ENCODE assay signal across 1 cellular context in the genomic region with DNA sequence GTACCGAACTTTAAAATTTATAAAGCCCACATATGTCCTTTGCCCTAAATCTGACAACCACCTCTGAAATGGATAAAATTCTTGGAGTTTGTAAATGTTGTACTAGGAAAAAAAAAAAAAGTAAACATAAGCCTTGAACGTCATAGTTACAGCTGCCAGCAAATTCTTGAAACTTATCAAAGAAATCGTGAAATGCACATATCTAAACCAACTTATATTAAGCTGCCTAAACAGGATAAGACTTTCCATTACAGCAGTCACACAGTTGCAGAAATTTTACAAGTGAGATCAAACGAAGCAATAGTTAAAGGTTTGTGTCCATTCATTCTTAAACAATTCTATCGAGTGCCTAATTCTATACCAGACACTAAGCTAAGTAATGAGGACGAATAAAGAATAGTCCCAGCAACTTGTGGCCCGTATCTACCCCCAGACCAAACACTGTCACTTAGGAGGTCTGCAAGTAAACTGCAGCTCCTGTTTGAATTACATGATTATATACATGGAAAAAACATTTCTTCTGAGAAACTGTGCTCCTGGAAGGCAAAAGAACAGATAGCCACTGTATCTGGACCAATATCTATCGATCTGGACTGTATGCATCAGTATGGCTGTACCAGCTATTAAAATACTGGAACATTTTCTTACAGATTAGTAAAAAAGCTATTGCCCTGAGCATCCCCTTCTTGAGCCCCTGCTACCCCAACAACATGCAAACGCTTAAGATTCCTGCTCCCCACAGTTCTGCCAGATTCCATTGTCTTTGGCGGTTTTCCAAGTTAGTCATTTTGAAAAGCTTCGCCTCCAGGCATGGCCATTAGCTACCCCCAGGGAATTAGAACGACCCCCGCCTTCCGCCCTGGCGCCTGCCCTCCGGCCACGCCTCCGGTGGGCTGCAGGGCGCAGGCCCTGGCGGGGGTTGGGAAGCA.
A peak's percentile ranks its signal among the peaks of the same experiment; 100 is the strongest.
TF ChIP-seq lines count a peak whose summit lies in the region.

No MANE protein-coding gene starts in this region.

TF ChIP-seq in HEK293, 187 proteins besides CTCF, POLR2A, EP300 and RAD21 (continued from another document):
- TF ChIP-seq, protein P1, sequence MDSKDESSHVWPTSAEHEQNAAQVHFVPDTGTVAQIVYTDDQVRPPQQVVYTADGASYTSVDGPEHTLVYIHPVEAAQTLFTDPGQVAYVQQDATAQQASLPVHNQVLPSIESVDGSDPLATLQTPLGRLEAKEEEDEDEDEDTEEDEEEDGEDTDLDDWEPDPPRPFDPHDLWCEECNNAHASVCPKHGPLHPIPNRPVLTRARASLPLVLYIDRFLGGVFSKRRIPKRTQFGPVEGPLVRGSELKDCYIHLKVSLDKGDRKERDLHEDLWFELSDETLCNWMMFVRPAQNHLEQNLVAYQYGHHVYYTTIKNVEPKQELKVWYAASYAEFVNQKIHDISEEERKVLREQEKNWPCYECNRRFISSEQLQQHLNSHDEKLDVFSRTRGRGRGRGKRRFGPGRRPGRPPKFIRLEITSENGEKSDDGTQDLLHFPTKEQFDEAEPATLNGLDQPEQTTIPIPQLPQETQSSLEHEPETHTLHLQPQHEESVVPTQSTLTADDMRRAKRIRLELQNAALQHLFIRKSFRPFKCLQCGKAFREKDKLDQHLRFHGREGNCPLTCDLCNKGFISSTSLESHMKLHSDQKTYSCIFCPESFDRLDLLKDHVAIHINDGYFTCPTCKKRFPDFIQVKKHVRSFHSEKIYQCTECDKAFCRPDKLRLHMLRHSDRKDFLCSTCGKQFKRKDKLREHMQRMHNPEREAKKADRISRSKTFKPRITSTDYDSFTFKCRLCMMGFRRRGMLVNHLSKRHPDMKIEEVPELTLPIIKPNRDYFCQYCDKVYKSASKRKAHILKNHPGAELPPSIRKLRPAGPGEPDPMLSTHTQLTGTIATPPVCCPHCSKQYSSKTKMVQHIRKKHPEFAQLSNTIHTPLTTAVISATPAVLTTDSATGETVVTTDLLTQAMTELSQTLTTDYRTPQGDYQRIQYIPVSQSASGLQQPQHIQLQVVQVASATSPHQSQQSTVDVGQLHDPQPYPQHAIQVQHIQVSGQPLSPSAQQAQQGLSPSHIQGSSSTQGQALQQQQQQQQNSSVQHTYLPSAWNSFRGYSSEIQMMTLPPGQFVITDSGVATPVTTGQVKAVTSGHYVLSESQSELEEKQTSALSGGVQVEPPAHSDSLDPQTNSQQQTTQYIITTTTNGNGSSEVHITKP (tag by site-specific recombination; IDR thresholded peaks at IDR 0.05): 0 out of 2 replicates have a peak, but pooled peaks have one; percentile 19
- TF ChIP-seq KLF10 (tag by site-specific recombination; IDR thresholded peaks at IDR 0.05) (no peak), ZNF792 (tag by site-specific recombination; IDR thresholded peaks at IDR 0.05) (no peak), ZNF426 (tag by site-specific recombination; IDR thresholded peaks at IDR 0.05) (no peak), FEZF1 (tag by site-specific recombination; IDR thresholded peaks at IDR 0.05) (peak; percentile 67), ZBTB7A (tag by site-specific recombination; IDR thresholded peaks at IDR 0.05; ENCODE audit: low read depth) (no peak), GLIS2 (tag by site-specific recombination; IDR thresholded peaks at IDR 0.05) (peak; percentile 60; the same call in 1 of the 2 replicates), SP3 (tag by site-specific recombination; IDR thresholded peaks at IDR 0.05) (no peak), GLIS1 (tag by site-specific recombination; IDR thresholded peaks at IDR 0.05) (peak; percentile 35), ZIC2 (tag by site-specific recombination; IDR thresholded peaks at IDR 0.05) (no peak), SCRT1 (tag by site-specific recombination; IDR thresholded peaks at IDR 0.05; ENCODE audit: borderline replicate concordance) (no peak), ZNF768 (tag by site-specific recombination; IDR thresholded peaks at IDR 0.05) (no peak), ZNF510 (tag by site-specific recombination; IDR thresholded peaks at IDR 0.05; ENCODE audit: insufficient replicate concordance) (no peak), HOXA7 (CRISPR knock-in tag; IDR thresholded peaks at IDR 0.05; ENCODE audit: borderline replicate concordance) (no peak), ZFHX2 (tag by site-specific recombination; conservative IDR thresholded peaks at IDR 0.05) (peak; percentile 72), ZNF473 (tag by site-specific recombination; IDR thresholded peaks at IDR 0.05) (no peak), YY1 (tag by site-specific recombination; IDR thresholded peaks at IDR 0.05) (no peak), ZBTB8A (tag by site-specific recombination; IDR thresholded peaks at IDR 0.05) (peak; percentile 69), BCL11B (tag by site-specific recombination; IDR thresholded peaks at IDR 0.05; ENCODE audit: low read depth) (no peak)
- TF ChIP-seq, protein P2, sequence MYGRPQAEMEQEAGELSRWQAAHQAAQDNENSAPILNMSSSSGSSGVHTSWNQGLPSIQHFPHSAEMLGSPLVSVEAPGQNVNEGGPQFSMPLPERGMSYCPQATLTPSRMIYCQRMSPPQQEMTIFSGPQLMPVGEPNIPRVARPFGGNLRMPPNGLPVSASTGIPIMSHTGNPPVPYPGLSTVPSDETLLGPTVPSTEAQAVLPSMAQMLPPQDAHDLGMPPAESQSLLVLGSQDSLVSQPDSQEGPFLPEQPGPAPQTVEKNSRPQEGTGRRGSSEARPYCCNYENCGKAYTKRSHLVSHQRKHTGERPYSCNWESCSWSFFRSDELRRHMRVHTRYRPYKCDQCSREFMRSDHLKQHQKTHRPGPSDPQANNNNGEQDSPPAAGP (tag by site-specific recombination; IDR thresholded peaks at IDR 0.05): no peak
- TF ChIP-seq, protein P3, sequence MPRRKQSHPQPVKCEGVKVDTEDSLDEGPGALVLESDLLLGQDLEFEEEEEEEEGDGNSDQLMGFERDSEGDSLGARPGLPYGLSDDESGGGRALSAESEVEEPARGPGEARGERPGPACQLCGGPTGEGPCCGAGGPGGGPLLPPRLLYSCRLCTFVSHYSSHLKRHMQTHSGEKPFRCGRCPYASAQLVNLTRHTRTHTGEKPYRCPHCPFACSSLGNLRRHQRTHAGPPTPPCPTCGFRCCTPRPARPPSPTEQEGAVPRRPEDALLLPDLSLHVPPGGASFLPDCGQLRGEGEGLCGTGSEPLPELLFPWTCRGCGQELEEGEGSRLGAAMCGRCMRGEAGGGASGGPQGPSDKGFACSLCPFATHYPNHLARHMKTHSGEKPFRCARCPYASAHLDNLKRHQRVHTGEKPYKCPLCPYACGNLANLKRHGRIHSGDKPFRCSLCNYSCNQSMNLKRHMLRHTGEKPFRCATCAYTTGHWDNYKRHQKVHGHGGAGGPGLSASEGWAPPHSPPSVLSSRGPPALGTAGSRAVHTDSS (tag by site-specific recombination; IDR thresholded peaks at IDR 0.05): no peak
- TF ChIP-seq, protein P4, sequence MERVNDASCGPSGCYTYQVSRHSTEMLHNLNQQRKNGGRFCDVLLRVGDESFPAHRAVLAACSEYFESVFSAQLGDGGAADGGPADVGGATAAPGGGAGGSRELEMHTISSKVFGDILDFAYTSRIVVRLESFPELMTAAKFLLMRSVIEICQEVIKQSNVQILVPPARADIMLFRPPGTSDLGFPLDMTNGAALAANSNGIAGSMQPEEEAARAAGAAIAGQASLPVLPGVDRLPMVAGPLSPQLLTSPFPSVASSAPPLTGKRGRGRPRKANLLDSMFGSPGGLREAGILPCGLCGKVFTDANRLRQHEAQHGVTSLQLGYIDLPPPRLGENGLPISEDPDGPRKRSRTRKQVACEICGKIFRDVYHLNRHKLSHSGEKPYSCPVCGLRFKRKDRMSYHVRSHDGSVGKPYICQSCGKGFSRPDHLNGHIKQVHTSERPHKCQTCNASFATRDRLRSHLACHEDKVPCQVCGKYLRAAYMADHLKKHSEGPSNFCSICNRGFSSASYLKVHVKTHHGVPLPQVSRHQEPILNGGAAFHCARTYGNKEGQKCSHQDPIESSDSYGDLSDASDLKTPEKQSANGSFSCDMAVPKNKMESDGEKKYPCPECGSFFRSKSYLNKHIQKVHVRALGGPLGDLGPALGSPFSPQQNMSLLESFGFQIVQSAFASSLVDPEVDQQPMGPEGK (tag by site-specific recombination; IDR thresholded peaks at IDR 0.05): peak; percentile 39
- TF ChIP-seq, protein P5, sequence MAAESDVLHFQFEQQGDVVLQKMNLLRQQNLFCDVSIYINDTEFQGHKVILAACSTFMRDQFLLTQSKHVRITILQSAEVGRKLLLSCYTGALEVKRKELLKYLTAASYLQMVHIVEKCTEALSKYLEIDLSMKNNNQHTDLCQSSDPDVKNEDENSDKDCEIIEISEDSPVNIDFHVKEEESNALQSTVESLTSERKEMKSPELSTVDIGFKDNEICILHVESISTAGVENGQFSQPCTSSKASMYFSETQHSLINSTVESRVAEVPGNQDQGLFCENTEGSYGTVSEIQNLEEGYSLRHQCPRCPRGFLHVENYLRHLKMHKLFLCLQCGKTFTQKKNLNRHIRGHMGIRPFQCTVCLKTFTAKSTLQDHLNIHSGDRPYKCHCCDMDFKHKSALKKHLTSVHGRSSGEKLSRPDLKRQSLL (tag by site-specific recombination; IDR thresholded peaks at IDR 0.05): no peak
